ENCODE assay signal across 1 cellular context in genomic region chr12:11876301-11876700, GRCh38.
TF ChIP-seq lines count a peak whose summit lies in the region.

No MANE protein-coding gene starts in this region.

TF ChIP-seq in GM23338, 12 proteins besides CTCF, POLR2A, EP300 and RAD21 (continued from another document):
- TF ChIP-seq, protein P1, sequence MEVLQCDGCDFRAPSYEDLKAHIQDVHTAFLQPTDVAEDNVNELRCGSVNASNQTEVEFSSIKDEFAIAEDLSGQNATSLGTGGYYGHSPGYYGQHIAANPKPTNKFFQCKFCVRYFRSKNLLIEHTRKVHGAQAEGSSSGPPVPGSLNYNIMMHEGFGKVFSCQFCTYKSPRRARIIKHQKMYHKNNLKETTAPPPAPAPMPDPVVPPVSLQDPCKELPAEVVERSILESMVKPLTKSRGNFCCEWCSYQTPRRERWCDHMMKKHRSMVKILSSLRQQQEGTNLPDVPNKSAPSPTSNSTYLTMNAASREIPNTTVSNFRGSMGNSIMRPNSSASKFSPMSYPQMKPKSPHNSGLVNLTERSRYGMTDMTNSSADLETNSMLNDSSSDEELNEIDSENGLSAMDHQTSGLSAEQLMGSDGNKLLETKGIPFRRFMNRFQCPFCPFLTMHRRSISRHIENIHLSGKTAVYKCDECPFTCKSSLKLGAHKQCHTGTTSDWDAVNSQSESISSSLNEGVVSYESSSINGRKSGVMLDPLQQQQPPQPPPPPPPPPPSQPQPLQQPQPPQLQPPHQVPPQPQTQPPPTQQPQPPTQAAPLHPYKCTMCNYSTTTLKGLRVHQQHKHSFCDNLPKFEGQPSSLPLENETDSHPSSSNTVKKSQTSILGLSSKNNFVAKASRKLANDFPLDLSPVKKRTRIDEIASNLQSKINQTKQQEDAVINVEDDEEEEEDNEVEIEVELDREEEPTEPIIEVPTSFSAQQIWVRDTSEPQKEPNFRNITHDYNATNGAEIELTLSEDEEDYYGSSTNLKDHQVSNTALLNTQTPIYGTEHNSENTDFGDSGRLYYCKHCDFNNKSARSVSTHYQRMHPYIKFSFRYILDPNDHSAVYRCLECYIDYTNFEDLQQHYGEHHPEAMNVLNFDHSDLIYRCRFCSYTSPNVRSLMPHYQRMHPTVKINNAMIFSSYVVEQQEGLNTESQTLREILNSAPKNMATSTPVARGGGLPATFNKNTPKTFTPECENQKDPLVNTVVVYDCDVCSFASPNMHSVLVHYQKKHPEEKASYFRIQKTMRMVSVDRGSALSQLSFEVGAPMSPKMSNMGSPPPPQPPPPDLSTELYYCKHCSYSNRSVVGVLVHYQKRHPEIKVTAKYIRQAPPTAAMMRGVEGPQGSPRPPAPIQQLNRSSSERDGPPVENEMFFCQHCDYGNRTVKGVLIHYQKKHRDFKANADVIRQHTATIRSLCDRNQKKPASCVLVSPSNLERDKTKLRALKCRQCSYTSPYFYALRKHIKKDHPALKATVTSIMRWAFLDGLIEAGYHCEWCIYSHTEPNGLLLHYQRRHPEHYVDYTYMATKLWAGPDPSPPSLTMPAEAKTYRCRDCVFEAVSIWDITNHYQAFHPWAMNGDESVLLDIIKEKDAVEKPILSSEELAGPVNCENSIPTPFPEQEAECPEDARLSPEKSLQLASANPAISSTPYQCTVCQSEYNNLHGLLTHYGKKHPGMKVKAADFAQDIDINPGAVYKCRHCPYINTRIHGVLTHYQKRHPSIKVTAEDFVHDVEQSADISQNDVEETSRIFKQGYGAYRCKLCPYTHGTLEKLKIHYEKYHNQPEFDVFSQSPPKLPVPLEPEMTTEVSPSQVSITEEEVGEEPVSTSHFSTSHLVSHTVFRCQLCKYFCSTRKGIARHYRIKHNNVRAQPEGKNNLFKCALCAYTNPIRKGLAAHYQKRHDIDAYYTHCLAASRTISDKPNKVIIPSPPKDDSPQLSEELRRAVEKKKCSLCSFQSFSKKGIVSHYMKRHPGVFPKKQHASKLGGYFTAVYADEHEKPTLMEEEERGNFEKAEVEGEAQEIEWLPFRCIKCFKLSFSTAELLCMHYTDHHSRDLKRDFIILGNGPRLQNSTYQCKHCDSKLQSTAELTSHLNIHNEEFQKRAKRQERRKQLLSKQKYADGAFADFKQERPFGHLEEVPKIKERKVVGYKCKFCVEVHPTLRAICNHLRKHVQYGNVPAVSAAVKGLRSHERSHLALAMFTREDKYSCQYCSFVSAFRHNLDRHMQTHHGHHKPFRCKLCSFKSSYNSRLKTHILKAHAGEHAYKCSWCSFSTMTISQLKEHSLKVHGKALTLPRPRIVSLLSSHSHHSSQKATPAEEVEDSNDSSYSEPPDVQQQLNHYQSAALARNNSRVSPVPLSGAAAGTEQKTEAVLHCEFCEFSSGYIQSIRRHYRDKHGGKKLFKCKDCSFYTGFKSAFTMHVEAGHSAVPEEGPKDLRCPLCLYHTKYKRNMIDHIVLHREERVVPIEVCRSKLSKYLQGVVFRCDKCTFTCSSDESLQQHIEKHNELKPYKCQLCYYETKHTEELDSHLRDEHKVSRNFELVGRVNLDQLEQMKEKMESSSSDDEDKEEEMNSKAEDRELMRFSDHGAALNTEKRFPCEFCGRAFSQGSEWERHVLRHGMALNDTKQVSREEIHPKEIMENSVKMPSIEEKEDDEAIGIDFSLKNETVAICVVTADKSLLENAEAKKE (CRISPR knock-in tag; IDR thresholded peaks at IDR 0.05), result no peak
- TF ChIP-seq EZH2phosphoT487 (IDR thresholded peaks at IDR 0.05; ENCODE audit: unreplicated experiment), result no peak
